22 cellular contexts compared by ENCODE assay signal in the genomic region with DNA sequence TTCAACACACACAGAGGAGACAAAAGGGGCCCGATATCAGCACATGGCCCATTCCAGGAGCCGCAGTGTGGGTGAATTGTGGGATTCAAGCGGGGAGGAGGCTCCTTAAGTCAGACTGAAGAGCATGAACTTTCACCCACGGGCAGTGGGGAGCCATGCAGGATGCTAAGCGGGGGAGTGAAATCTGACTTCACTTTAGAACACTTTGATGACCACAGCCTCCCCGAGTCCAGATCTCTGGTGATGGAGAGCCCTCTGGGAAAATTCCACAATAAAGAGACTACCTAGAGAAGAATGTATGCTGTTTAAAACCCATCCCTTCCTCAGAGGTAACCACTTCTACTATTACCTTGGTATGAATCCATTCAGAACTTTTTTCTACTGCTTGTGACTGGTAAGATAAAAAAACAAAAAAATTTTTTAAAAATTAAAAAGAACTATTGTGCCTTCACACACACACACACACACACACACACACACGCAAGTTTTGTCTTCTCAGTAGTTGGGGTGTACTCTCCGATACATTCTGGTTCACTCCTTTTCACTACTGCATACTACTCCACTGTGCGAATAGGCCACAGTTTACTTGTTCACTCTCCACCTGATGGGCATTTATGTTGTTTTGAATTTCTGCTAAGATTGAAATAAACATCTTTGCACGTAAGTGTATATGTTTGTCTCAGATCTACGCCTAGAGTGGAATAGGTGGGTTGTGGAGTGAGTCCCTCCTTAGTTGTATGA. TPM values are rescaled to one million over a fixed set of nuclear protein-coding genes. Genes with fewer than 3 reads are reported as not detected.
"Had no signal": no experiment of that assay in that cellular context is flagged by ENCODE, and none has a peak within 500 bp of the region (broad histone marks: within the 10 kb centered on the region; RNA-seq: fewer than 3 reads in every experiment).

No MANE protein-coding gene starts in this region.

- H3K9ac ChIP-seq: SK-N-SH had no signal

- DNase-seq: Karpas-422, KG1, MG63, NCI-H1092, NCI-H1105 treated with DMSO at 0.1 percent for 48 hours, NCI-H1417 treated with DMSO at 0.1 percent for 48 hours, NCI-H146, NCI-H1694 treated with DMSO at 0.1 percent for 48 hours, NCI-H1930, NCI-H2081, NCI-H2107, NCI-H345, NCI-H524, NCI-H526 treated with DMSO at 0.1 percent for 48 hours, NCI-H748 treated with DMSO at 0.1 percent for 48 hours, RPMI8226, SHP77, SK-N-SH, SW 1271 had no signal

- H3K36me3 ChIP-seq: MG63 had no signal

- H3K27me3 ChIP-seq: MG63 had no signal

- H3K4me3 ChIP-seq: MG63 had no signal

- H3K9me3 ChIP-seq: MG63, SK-N-SH had no signal

- H3K4me2 ChIP-seq: SK-N-SH had no signal

RNA-seq across cellular contexts. Expression of a gene that starts 2.0 kb away (rescaled TPM):
- total RNA-seq: HT-29, NCI-H460, SK-MEL-5 had no signal
- polyA plus RNA-seq: SK-N-SH had no signal

RNA-seq across cellular contexts. Expression of a gene that starts 12.5 kb away (rescaled TPM):
- total RNA-seq: HT-29, NCI-H460, SK-MEL-5 had no signal
- polyA plus RNA-seq: SK-N-SH had no signal
